ENCODE assay signal across 26 cellular contexts in the genomic region with DNA sequence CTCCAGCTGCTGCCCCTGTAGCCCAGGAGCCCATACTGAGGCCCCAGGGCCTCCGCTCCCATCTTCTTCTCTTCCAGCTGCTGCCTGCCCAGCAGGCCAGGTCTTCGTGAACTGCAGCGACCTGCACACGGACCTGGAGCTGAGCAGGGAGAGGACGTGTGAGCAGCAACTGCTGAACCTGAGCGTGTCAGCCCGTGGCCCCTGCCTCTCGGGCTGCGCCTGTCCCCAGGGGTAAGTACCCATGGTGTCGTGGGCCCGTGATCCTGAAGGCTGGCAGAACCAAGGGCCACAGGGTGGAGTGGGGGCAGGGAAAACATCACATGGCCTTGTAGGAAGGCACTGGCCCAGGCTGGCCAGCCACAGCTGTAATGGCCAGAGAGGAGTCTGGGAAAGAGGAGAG. TPM values are rescaled to one million over a fixed set of nuclear protein-coding genes. Genes with fewer than 3 reads are reported as not detected.
"Had no signal": no experiment of that assay in that cellular context is flagged by ENCODE, and none has a peak within 500 bp of the region (broad histone marks: within the 10 kb centered on the region; RNA-seq: fewer than 3 reads in every experiment).

No MANE protein-coding gene starts in this region.

- H3K9me3 Mint-ChIP-seq: activated CD4-positive, alpha-beta T cell treated with anti-CD3 and anti-CD28 coated beads, Interleukin-2, amount 10 ng/mL, durations not matched to agents 24 days and 14 days; activated naive CD4-positive, alpha-beta T cell treated with anti-CD3 and anti-CD28 coated beads, Interleukin-2, amount 10 ng/mL, durations not matched to agents 7 days and 5 days; activated naive CD8-positive, alpha-beta T cell treated with anti-CD3 and anti-CD28 coated beads, Interleukin-2, amount 50 U/mL, for 24 hours; naive B cell; stimulated activated memory B cell treated with anti-CD40 and anti-IgM and Interleukin-4, amounts not matched to agents 10 μg/mL and 1 μg/mL and 100 μg/mL, for 72 hours had no signal

- H3K36me3 Mint-ChIP-seq: activated naive CD4-positive, alpha-beta T cell treated with anti-CD3 and anti-CD28 coated beads, Interleukin-2, amount 10 ng/mL, durations not matched to agents 7 days and 5 days; naive B cell; stimulated activated memory B cell treated with anti-CD40 and anti-IgM and Interleukin-4, amounts not matched to agents 10 μg/mL and 1 μg/mL and 100 μg/mL, for 72 hours had no signal

- H3K4me3 ChIP-seq: heart right ventricle, lung, SK-N-MC, upper lobe of right lung had no signal

- H3K27me3 ChIP-seq: upper lobe of right lung had no signal

- H3K27ac ChIP-seq: heart right ventricle, parathyroid adenoma, SK-N-MC, upper lobe of right lung had no signal

- H3K4me1 ChIP-seq: heart right ventricle, parathyroid adenoma, upper lobe of right lung had no signal

- H3K4me3 Mint-ChIP-seq: activated CD4-positive, alpha-beta T cell treated with anti-CD3 and anti-CD28 coated beads, Interleukin-2, amount 10 ng/mL, durations not matched to agents 24 days and 14 days; activated naive CD4-positive, alpha-beta T cell treated with anti-CD3 and anti-CD28 coated beads, Interleukin-2, amount 10 ng/mL, durations not matched to agents 7 days and 5 days; activated naive CD8-positive, alpha-beta T cell treated with anti-CD3 and anti-CD28 coated beads, Interleukin-2, amount 50 U/mL, for 24 hours; naive B cell; stimulated activated memory B cell treated with anti-CD40 and anti-IgM and Interleukin-4, amounts not matched to agents 10 μg/mL and 1 μg/mL and 100 μg/mL, for 72 hours; T-helper 17 cell had no signal

- H3K9me3 ChIP-seq: upper lobe of right lung had no signal

- ATAC-seq: activated naive CD8-positive, alpha-beta T cell treated with anti-CD3 and anti-CD28 coated beads, Interleukin-2, amount 50 U/mL, for 24 hours; left lobe of liver; right cardiac atrium; stimulated activated memory B cell treated with anti-CD40 and anti-IgM and Interleukin-4, amounts not matched to agents 10 μg/mL and 1 μg/mL and 100 μg/mL, for 72 hours; T-helper 17 cell; upper lobe of right lung had no signal

- H3K27ac Mint-ChIP-seq: activated CD4-positive, alpha-beta T cell treated with anti-CD3 and anti-CD28 coated beads, Interleukin-2, amount 10 ng/mL, durations not matched to agents 24 days and 14 days; activated naive CD4-positive, alpha-beta T cell treated with anti-CD3 and anti-CD28 coated beads, Interleukin-2, amount 10 ng/mL, durations not matched to agents 7 days and 5 days; activated naive CD8-positive, alpha-beta T cell treated with anti-CD3 and anti-CD28 coated beads, Interleukin-2, amount 50 U/mL, for 24 hours; naive B cell; stimulated activated memory B cell treated with anti-CD40 and anti-IgM and Interleukin-4, amounts not matched to agents 10 μg/mL and 1 μg/mL and 100 μg/mL, for 72 hours; T-helper 17 cell had no signal

- H3K36me3 ChIP-seq: heart right ventricle, upper lobe of right lung had no signal

- DNase-seq: activated CD4-positive, alpha-beta T cell treated with anti-CD3 and anti-CD28 coated beads, Interleukin-2, amount 10 ng/mL, durations not matched to agents 24 days and 14 days; activated naive CD4-positive, alpha-beta T cell treated with anti-CD3 and anti-CD28 coated beads, Interleukin-2, amount 10 ng/mL, durations not matched to agents 7 days and 5 days; activated naive CD8-positive, alpha-beta T cell treated with anti-CD3 and anti-CD28 coated beads, Interleukin-2, amount 50 U/mL, for 24 hours; activated T-cell treated with anti-CD3 and anti-CD28 coated beads, Interleukin-2, amount 50 U/mL, for 48 hours; cerebellar nuclear complex; effector CD4-positive, alpha-beta T cell; erythroblast; foreskin fibroblast; heart right ventricle; naive B cell; small intestine; stimulated activated CD4-positive, alpha-beta T cell treated with anti-CD3 and anti-CD28 coated beads, Interleukin-15, amount 100 ng/mL, for 24 hours; SW 1271; T-helper 17 cell; upper lobe of right lung had no signal

- H3K4me1 Mint-ChIP-seq: activated CD4-positive, alpha-beta T cell treated with anti-CD3 and anti-CD28 coated beads, Interleukin-2, amount 10 ng/mL, durations not matched to agents 24 days and 14 days; activated naive CD4-positive, alpha-beta T cell treated with anti-CD3 and anti-CD28 coated beads, Interleukin-2, amount 10 ng/mL, durations not matched to agents 7 days and 5 days; activated naive CD8-positive, alpha-beta T cell treated with anti-CD3 and anti-CD28 coated beads, Interleukin-2, amount 50 U/mL, for 24 hours; naive B cell; stimulated activated memory B cell treated with anti-CD40 and anti-IgM and Interleukin-4, amounts not matched to agents 10 μg/mL and 1 μg/mL and 100 μg/mL, for 72 hours had no signal

RNA-seq across cellular contexts. Expression of gene OTOG, which starts 31.2 kb away (rescaled TPM):
- total RNA-seq: activated CD4-positive, alpha-beta T cell treated with anti-CD3 and anti-CD28 coated beads, Interleukin-2, amount 10 ng/mL, durations not matched to agents 24 days and 14 days; activated CD8-positive, alpha-beta memory T cell treated with anti-CD3 and anti-CD28 coated beads for 36 hours; fibroblast of lung; heart right ventricle; left lobe of liver; mesenteric fat pad; pulmonary artery endothelial cell; right cardiac atrium; T-helper 17 cell; upper lobe of right lung had no signal
- polyA plus RNA-seq: fibroblast of lung, heart right ventricle, keratinocyte, lung, right cardiac atrium had no signal

RNA-seq across cellular contexts. Expression of gene USH1C, which starts 34.1 kb away (rescaled TPM):
- total RNA-seq: activated CD4-positive, alpha-beta T cell treated with anti-CD3 and anti-CD28 coated beads, Interleukin-2, amount 10 ng/mL, durations not matched to agents 24 days and 14 days; activated CD8-positive, alpha-beta memory T cell treated with anti-CD3 and anti-CD28 coated beads for 36 hours; fibroblast of lung; pulmonary artery endothelial cell; T-helper 17 cell; upper lobe of right lung had no signal
- polyA plus RNA-seq: fibroblast of lung, keratinocyte had no signal
